In genomic region chr4:107850438-107850837, GRCh38 we compare ENCODE assay signal across 34 cellular contexts. TPM values are rescaled to one million over a fixed set of nuclear protein-coding genes. Genes with fewer than 3 reads are reported as not detected.
DNase-seq lines count a peak whose midpoint lies in the region; ATAC-seq and TF ChIP-seq lines count a peak whose summit lies in the region.
"Had no signal": no experiment of that assay in that cellular context is flagged by ENCODE, and none has a peak within 500 bp of the region (broad histone marks: within the 10 kb centered on the region; RNA-seq: fewer than 3 reads in every experiment).

No MANE protein-coding gene starts in this region.

- H3K4me1 Mint-ChIP-seq in neural progenitor cell: no peaks in the 10 kb centered on the region
- H3K4me1 Mint-ChIP-seq: activated B cell treated with CpG ODN at 0.5 μM for 24 hours; activated CD4-positive, alpha-beta memory T cell treated with anti-CD3 and anti-CD28 coated beads, Interleukin-2, amount 10 ng/mL, durations not matched to agents 7 days and 5 days; CD8-positive, alpha-beta memory T cell; endodermal cell; naive thymus-derived CD8-positive, alpha-beta T cell had no signal

- peak; percentile 76 for ATAC-seq in GM18498 (IDR thresholded peaks at IDR 0.05; ENCODE audit: unreplicated experiment)
- ATAC-seq in GM18870 (IDR thresholded peaks at IDR 0.05; ENCODE audit: unreplicated experiment): peak; percentile 78
- ATAC-seq in HG02798 (IDR thresholded peaks at IDR 0.05; ENCODE audit: poor library complexity, unreplicated experiment): peak; percentile 78
- peak; percentile 50 for ATAC-seq in HG03460 (IDR thresholded peaks at IDR 0.05; ENCODE audit: unreplicated experiment)
- ATAC-seq: esophagus mucosa; naive thymus-derived CD8-positive, alpha-beta T cell; pancreas; upper lobe of right lung had no signal

- H4K8ac ChIP-seq in trophoblast cell (ENCODE audit: low read depth, low read length): no peak overlapping the region

- H4K12ac ChIP-seq in trophoblast cell (ENCODE audit: low read depth, low read length): no peak overlapping the region

- no peaks in the 10 kb centered on the region for H3K36me3 Mint-ChIP-seq in neural progenitor cell
- H3K36me3 Mint-ChIP-seq: activated naive CD8-positive, alpha-beta T cell treated with anti-CD3 and anti-CD28 coated beads, Interleukin-2, amount 10 ng/mL, durations not matched to agents 7 days and 5 days; CD8-positive, alpha-beta memory T cell; mesothelial cell of epicardium; naive thymus-derived CD8-positive, alpha-beta T cell had no signal

- H3K9me3 ChIP-seq in trophoblast cell (ENCODE audit: insufficient read depth, low read depth, low read length) (no peaks in the 10 kb centered on the region), neural progenitor cell (ENCODE audit: low read depth) (no peaks in the 10 kb centered on the region)
- H3K9me3 ChIP-seq: BE2C, pancreas, upper lobe of right lung had no signal

- H2AK5ac ChIP-seq in trophoblast cell (ENCODE audit: low read length): no peak overlapping the region

- no peak for TF ChIP-seq CTCF in neural progenitor cell (IDR thresholded peaks at IDR 0.05)

- H4K91ac ChIP-seq in trophoblast cell (ENCODE audit: low read depth, low read length): no peak overlapping the region

- no peaks in the 10 kb centered on the region for H4K20me1 ChIP-seq in neural progenitor cell (ENCODE audit: low read depth)

- H2BK120ac ChIP-seq in trophoblast cell (ENCODE audit: insufficient read depth, low read length, poor library complexity): no peak overlapping the region

- no peak overlapping the region for H3K14ac ChIP-seq in trophoblast cell (ENCODE audit: low read length)

- H3K23ac ChIP-seq in trophoblast cell (ENCODE audit: low read length): no peak overlapping the region

- H3K18ac ChIP-seq in trophoblast cell (ENCODE audit: low read length): no peak overlapping the region

- no peak overlapping the region for H2BK5ac ChIP-seq in trophoblast cell (ENCODE audit: low read depth, low read length, poor library complexity)

- H2BK12ac ChIP-seq in trophoblast cell (ENCODE audit: low read length): no peak overlapping the region

- H3K27ac Mint-ChIP-seq in neural progenitor cell: no peak overlapping the region
- H3K27ac Mint-ChIP-seq: activated B cell treated with CpG ODN at 0.5 μM for 24 hours; activated CD4-positive, alpha-beta memory T cell treated with anti-CD3 and anti-CD28 coated beads, Interleukin-2, amount 10 ng/mL, durations not matched to agents 7 days and 5 days; activated naive CD8-positive, alpha-beta T cell treated with anti-CD3 and anti-CD28 coated beads, Interleukin-2, amount 10 ng/mL, durations not matched to agents 7 days and 5 days; CD8-positive, alpha-beta memory T cell; endodermal cell; mesothelial cell of epicardium; naive thymus-derived CD8-positive, alpha-beta T cell had no signal

- H3K9me3 Mint-ChIP-seq in neural progenitor cell: peaks cover 5% of the 10 kb centered on the region
- H3K9me3 Mint-ChIP-seq: activated CD4-positive, alpha-beta memory T cell treated with anti-CD3 and anti-CD28 coated beads, Interleukin-2, amount 10 ng/mL, durations not matched to agents 7 days and 5 days had no signal

- H3K4me1 ChIP-seq in trophoblast cell (ENCODE audit: control insufficient read depth in 1 of 2, insufficient read depth in 2 of 2, low read length in 2 of 2): no peaks in the 10 kb centered on the region
- no peaks in the 10 kb centered on the region for H3K4me1 ChIP-seq in neural progenitor cell
- H3K4me1 ChIP-seq: BE2C had no signal

- no peak overlapping the region for H3K4me3 Mint-ChIP-seq in neural progenitor cell
- H3K4me3 Mint-ChIP-seq: activated B cell treated with CpG ODN at 0.5 μM for 24 hours; activated CD4-positive, alpha-beta memory T cell treated with anti-CD3 and anti-CD28 coated beads, Interleukin-2, amount 10 ng/mL, durations not matched to agents 7 days and 5 days; activated naive CD8-positive, alpha-beta T cell treated with anti-CD3 and anti-CD28 coated beads, Interleukin-2, amount 10 ng/mL, durations not matched to agents 7 days and 5 days; CD8-positive, alpha-beta memory T cell; endodermal cell; H9; mesothelial cell of epicardium; naive thymus-derived CD8-positive, alpha-beta T cell had no signal

- WGBS in trophoblast cell (ENCODE audit: extremely low coverage, insufficient coverage, insufficient read length): no CpG with 5 or more reads among the region's 2 CpGs

- H3K4me2 ChIP-seq in trophoblast cell (ENCODE audit: low read length): no peak overlapping the region
- H3K4me2 ChIP-seq in neural progenitor cell: no peak overlapping the region

- H3K27ac ChIP-seq in trophoblast cell (ENCODE audit: low read depth, low read length) (no peak overlapping the region), neural progenitor cell (no peak overlapping the region)
- H3K27ac ChIP-seq: pancreas, right atrium auricular region, spleen, upper lobe of right lung had no signal

- H3F3A ChIP-seq in neural progenitor cell (ENCODE audit: low read depth): no peaks in the 10 kb centered on the region

- no peaks in the 10 kb centered on the region for H3K79me1 ChIP-seq in trophoblast cell (ENCODE audit: low read length)

- no peaks in the 10 kb centered on the region for H3K27me3 ChIP-seq in trophoblast cell (ENCODE audit: insufficient read depth, low read length)
- no peaks in the 10 kb centered on the region for H3K27me3 ChIP-seq in neural progenitor cell
- H3K27me3 ChIP-seq: pancreas, right atrium auricular region, upper lobe of right lung had no signal

- no peak overlapping the region for H3K4me3 ChIP-seq in trophoblast cell (ENCODE audit: low read depth, low read length)
- H3K4me3 ChIP-seq in neural progenitor cell: no peak overlapping the region
- H3K4me3 ChIP-seq: pancreas, right atrium auricular region, spleen, upper lobe of right lung had no signal

- no peak overlapping the region for H2AFZ ChIP-seq in trophoblast cell (ENCODE audit: insufficient read depth, low read length, poor library complexity)
- no peak overlapping the region for H2AFZ ChIP-seq in neural progenitor cell (replicated peaks)

- H3K4ac ChIP-seq in trophoblast cell (ENCODE audit: low read depth, low read length): no peak overlapping the region

- H3K36me3 ChIP-seq in trophoblast cell (ENCODE audit: control insufficient read depth in 1 of 2, insufficient read depth in 2 of 2, low read length in 2 of 2): no peaks in the 10 kb centered on the region
- no peaks in the 10 kb centered on the region for H3K36me3 ChIP-seq in neural progenitor cell
- H3K36me3 ChIP-seq: BE2C, pancreas, right atrium auricular region, spleen, upper lobe of right lung had no signal

- H3K79me2 ChIP-seq in trophoblast cell (ENCODE audit: control insufficient read depth, insufficient read depth, low read length, poor library complexity) (no peaks in the 10 kb centered on the region), neural progenitor cell (ENCODE audit: low read depth) (no peaks in the 10 kb centered on the region)

- DNase-seq in trophoblast cell: no peak
- DNase-seq in putamen (ENCODE audit: low spot score): no peak
- no peak for DNase-seq in NCI-H146 treated with DMSO at 0.1 percent for 48 hours (lab: John Stamatoyannopoulos, UW; ENCODE audit: unreplicated experiment)
- DNase-seq in neural progenitor cell (ENCODE audit: low spot score): no peak
- DNase-seq: ACHN; activated B cell treated with CpG ODN at 0.5 μM for 24 hours; activated CD4-positive, alpha-beta memory T cell treated with anti-CD3 and anti-CD28 coated beads, Interleukin-2, amount 10 ng/mL, durations not matched to agents 7 days and 5 days; activated naive CD8-positive, alpha-beta T cell treated with anti-CD3 and anti-CD28 coated beads, Interleukin-2, amount 10 ng/mL, durations not matched to agents 7 days and 5 days; BE2C; caudate nucleus; CD8-positive, alpha-beta memory T cell; DMS153; endodermal cell; foreskin fibroblast; H9; head of caudate nucleus; naive thymus-derived CD8-positive, alpha-beta T cell; NCI-H1105 treated with DMSO at 0.1 percent for 48 hours; NCI-H2029 treated with DMSO at 0.1 percent for 48 hours; NCI-H526; pancreas; spleen; stimulated activated CD4-positive, alpha-beta T cell treated with anti-CD3 and anti-CD28 coated beads, Interleukin-2, amount 100 ng/mL, for 48 hours; substantia nigra; SW 1271; T1000; upper lobe of right lung had no signal

- H3K27me3 Mint-ChIP-seq in neural progenitor cell (ENCODE audit: insufficient read depth, low read depth): no peaks in the 10 kb centered on the region

- H3K9ac ChIP-seq in trophoblast cell (ENCODE audit: low read length) (no peak overlapping the region), neural progenitor cell (no peak overlapping the region)

RNA-seq across cellular contexts. Expression of gene SGMS2, which starts 25.7 kb away (rescaled TPM):
- polyA plus RNA-seq in trophoblast cell (2013): 2.5 and 3.0 TPM in 2 replicates
- 0.87 and 1.1 TPM in 2 replicates for total RNA-seq in neural progenitor cell (ENCODE audit: low replicate concordance)
- total RNA-seq: activated B cell treated with CpG ODN at 0.5 μM for 24 hours; activated naive CD8-positive, alpha-beta T cell treated with anti-CD3 and anti-CD28 coated beads, Interleukin-2, amount 10 ng/mL, durations not matched to agents 7 days and 5 days; naive thymus-derived CD8-positive, alpha-beta T cell had no signal
- polyA plus RNA-seq: CD8-positive, alpha-beta memory T cell had no signal
